In genomic region chr15:68205949-68206539, GRCh38 we compare ENCODE assay signal across 1 cellular context.
TF ChIP-seq lines count a peak whose summit lies in the region.

No MANE protein-coding gene starts in this region.

TF ChIP-seq in K562, 482 proteins besides CTCF, POLR2A, EP300 and RAD21 (continued from another document):
- TF ChIP-seq ARID4B (CRISPR knock-in tag; IDR thresholded peaks at IDR 0.05) (0 out of 2 replicates have a peak, but pooled peaks have one; percentile 19), ZBTB11 (CRISPR knock-in tag; IDR thresholded peaks at IDR 0.05) (peak in 1 of 3 experiments; percentile 62; a peak in 2 of 6 replicates), NR2C2 (CRISPR knock-in tag; IDR thresholded peaks at IDR 0.05) (no peak), NR2C2 (tag; IDR thresholded peaks at IDR 0.05) (no peak), LEF1 (IDR thresholded peaks at IDR 0.05) (peak; percentile 77), NRF1 (conservative IDR thresholded peaks at IDR 0.05 in 1 of 2, IDR thresholded peaks at IDR 0.05 in 1 of 2) (0 out of 4 replicates have a peak, but pooled peaks of 1 of the 2 experiments have one; percentile 11), SOX6 (IDR thresholded peaks at IDR 0.05) (peak; percentile 20; the same call in 1 of the 2 replicates), L3MBTL2 (IDR thresholded peaks at IDR 0.05) (peak; percentile 38; the same call in 1 of the 2 replicates), FOSL1 (tag; conservative IDR thresholded peaks at IDR 0.05) (no peak), HBP1 (CRISPR knock-in tag; IDR thresholded peaks at IDR 0.05) (0 out of 2 replicates have a peak, but pooled peaks have one; percentile 35), MAZ (CRISPR knock-in tag; conservative IDR thresholded peaks at IDR 0.05 in 1 of 2, IDR thresholded peaks at IDR 0.05 in 1 of 2) (peak in 1 of 2 experiments; percentile 59; a peak in 1 of 4 replicates), RNF2 (IDR thresholded peaks at IDR 0.05) (peak; percentile 77; the same call in 1 of the 2 replicates), CHD2 (IDR thresholded peaks at IDR 0.05; ENCODE audit: low read depth, low read length) (peak; percentile 72; the same call in 1 of the 2 replicates), PHF8 (IDR thresholded peaks at IDR 0.05; ENCODE audit: borderline replicate concordance, low read length) (peak; percentile 30; the same call in 1 of the 2 replicates), ETV1 (tag; conservative IDR thresholded peaks at IDR 0.05; ENCODE audit: low read depth) (no peak), YY1 (IDR thresholded peaks at IDR 0.05; ENCODE audit: borderline replicate concordance in 1 of 3, control insufficient read depth in 1 of 3, extremely low read depth in 1 of 3, insufficient read depth in 3 of 3, insufficient read length in 1 of 3, insufficient replicate concordance in 2 of 3, low read depth in 1 of 3, low read length in 2 of 3) (peak in 1 of 3 experiments; percentile 30), PTRF (tag; IDR thresholded peaks at IDR 0.05) (no peak), ZBTB40 (IDR thresholded peaks at IDR 0.05) (peak; percentile 61; the same call in 1 of the 2 replicates), ZBTB40 (CRISPR knock-in tag; IDR thresholded peaks at IDR 0.05) (no peak), SP1 (CRISPR knock-in tag; IDR thresholded peaks at IDR 0.05) (peak; percentile 47; the same call in 1 of the 2 replicates), SPI1 (IDR thresholded peaks at IDR 0.05; ENCODE audit: borderline replicate concordance, low read depth, low read length) (peak; percentile 57; the same call in 1 of the 2 replicates), MYC (IDR thresholded peaks at IDR 0.05; ENCODE audit: low read depth, low read length) (peak; percentile 57; the same call in 1 of the 2 replicates), MYC (CRISPR knock-in tag; IDR thresholded peaks at IDR 0.05; ENCODE audit: borderline replicate concordance, low read depth) (no peak), TFAP4 (CRISPR knock-in tag; IDR thresholded peaks at IDR 0.05; ENCODE audit: borderline replicate concordance) (0 out of 2 replicates have a peak, but pooled peaks have one; percentile 19), POLR2G (IDR thresholded peaks at IDR 0.05; ENCODE audit: low read depth, low read length) (peak; percentile 50; the same call in 1 of the 2 replicates), STAT5A (IDR thresholded peaks at IDR 0.05; ENCODE audit: borderline replicate concordance, low read length) (no peak; the same call in 1 of the 2 replicates), FOXP4 (CRISPR knock-in tag; IDR thresholded peaks at IDR 0.05; ENCODE audit: borderline replicate concordance) (no peak), TRIM25 (IDR thresholded peaks at IDR 0.05; ENCODE audit: borderline replicate concordance) (no peak), ARID1B (IDR thresholded peaks at IDR 0.05) (0 out of 2 replicates have a peak, but pooled peaks have one; percentile 12)
